Comparison of ENCODE assay signal across 8 cellular contexts in the genomic region with DNA sequence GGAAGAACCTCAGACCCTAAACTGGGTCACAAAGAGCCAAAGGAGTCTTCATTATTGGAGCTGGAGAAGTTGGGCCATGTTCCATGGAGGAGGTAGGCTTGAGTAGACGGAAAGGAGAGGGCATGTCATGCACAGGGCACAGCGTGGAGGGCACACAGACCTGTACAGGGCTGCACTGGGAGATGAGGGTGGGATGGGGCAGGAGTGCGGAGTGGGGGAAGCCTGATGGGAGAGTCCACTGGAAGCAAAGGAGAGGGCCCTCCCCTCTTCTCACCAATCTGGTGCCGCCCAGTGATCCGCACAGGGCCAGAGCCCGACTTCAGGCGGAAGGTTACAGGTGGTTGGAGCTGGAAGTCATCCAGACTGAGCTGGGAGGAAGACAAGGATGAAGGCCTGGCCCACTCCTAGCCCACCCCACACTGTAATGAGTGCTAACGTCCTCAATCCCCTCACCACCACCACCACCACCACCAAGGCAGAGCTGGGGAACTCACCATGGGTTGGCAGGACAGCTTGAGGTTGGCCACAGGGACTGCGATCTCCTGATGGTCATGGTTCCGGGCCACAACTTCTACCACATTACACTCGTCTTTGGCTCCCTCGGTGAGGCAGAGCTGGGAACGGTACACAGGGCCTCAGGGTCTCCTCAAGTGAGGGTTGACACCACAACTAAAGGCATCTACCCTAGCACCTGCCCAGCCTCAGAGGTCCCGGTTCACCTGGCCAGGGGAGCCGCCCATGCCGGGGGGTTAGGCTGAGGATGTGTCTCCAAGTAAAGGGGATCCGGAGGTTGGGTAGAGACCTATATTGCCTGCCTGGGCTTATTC. TPM values are rescaled to one million over a fixed set of nuclear protein-coding genes. Genes with fewer than 3 reads are reported as not detected.
DNase-seq lines count a peak whose midpoint lies in the region; ATAC-seq and TF ChIP-seq lines count a peak whose summit lies in the region.

No MANE protein-coding gene starts in this region.

- CTCF ChIA-PET in GM10248 (lab: Yijun Ruan, JAX): interaction anchor here (0.6 to 10.7 kb wide), 29 partner anchors 8 to 600 kb away, joined by 3 to 331 read pairs (median 7); a partner anchor contains a TSS

- no peak for ATAC-seq in psoas muscle
- ATAC-seq in GM18519 (IDR thresholded peaks at IDR 0.05; ENCODE audit: low FRiP score, unreplicated experiment): no peak

- H3K4me1 ChIP-seq in SJCRH30 (peaks cover 36% of the 10 kb centered on the region), esophagus squamous epithelium (peaks cover 36 to 67% (median 51%) of the 10 kb centered on the region in 3 donors), psoas muscle (peaks cover 39% of the 10 kb centered on the region)

- TF ChIP-seq POLR2A in esophagus squamous epithelium (IDR thresholded peaks at IDR 0.05): no peak

- 34 to 41% methylated on average over 9 of the region's 17 CpGs for WGBS in esophagus squamous epithelium, 2 donors
- 49 to 53% (median 53%) methylated on average over 13 to 17 of the region's 17 CpGs for WGBS in psoas muscle, 3 donors

- POLR2A ChIA-PET in GM10248 (lab: Yijun Ruan, JAX): interaction anchor here (0.7 kb wide), 1 partner anchor 12 kb away, joined by 3 read pairs; no protein-coding TSS in a partner anchor

- no peak for TF ChIP-seq CTCF in GM10248 (IDR thresholded peaks at IDR 0.05; ENCODE audit: control extremely low read depth, extremely low read depth, low read depth, missing control alignments)
- no peak for TF ChIP-seq CTCF in esophagus squamous epithelium (IDR thresholded peaks at IDR 0.05)
- TF ChIP-seq CTCF in psoas muscle (IDR thresholded peaks at IDR 0.05): no peak

- H3K36me3 ChIP-seq in SJCRH30 (peaks cover 32% of the 10 kb centered on the region), esophagus squamous epithelium (peaks cover 0 to 34% (median 12%) of the 10 kb centered on the region in 3 donors), psoas muscle (ENCODE audit: insufficient read depth in 1 of 2, low read depth in 1 of 2) (peaks cover 8 to 35% of the 10 kb centered on the region in 2 donors)

- H3K9me3 ChIP-seq in SJCRH30 (replicated peaks) (no peaks in the 10 kb centered on the region), esophagus squamous epithelium (no peaks in the 10 kb centered on the region), psoas muscle (no peaks in the 10 kb centered on the region)

- DNase-seq in GM10248 (ENCODE audit: extremely low spot score) (peak; percentile 32), SJCRH30 (peak in 1 of 2 experiments; percentile 17), esophagus squamous epithelium (lab: John Stamatoyannopoulos, UW) (no peak), psoas muscle (no peak), NCI-H1048 (lab: John Stamatoyannopoulos, UW) (no peak), NCI-H2171 (lab: John Stamatoyannopoulos, UW) (no peak)
- no peak for DNase-seq in stimulated activated CD4-positive, alpha-beta T cell treated with anti-CD3 and anti-CD28 coated beads, Interleukin-4, amount 100 ng/mL, for 4 hours

- H3K4me3 ChIP-seq in SJCRH30: peak overlapping the region; percentile 74
- H3K4me3 ChIP-seq in esophagus squamous epithelium: peak overlapping the region; percentile 57 to 77 (median 76)
- peak overlapping the region; percentile 86 for H3K4me3 ChIP-seq in psoas muscle

- intact Hi-C loops in esophagus squamous epithelium (cut with DNase I) (no loop called here), psoas muscle (cut with DNase I) (loop anchor here (1.0 to 2.0 kb wide), 2 partner anchors 179 to 180 kb away; no protein-coding TSS in a partner anchor)

- H3K27me3 ChIP-seq in SJCRH30: no peaks in the 10 kb centered on the region
- H3K27me3 ChIP-seq in esophagus squamous epithelium: peaks cover 0 to 26% (median 1%) of the 10 kb centered on the region in 4 donors
- peaks cover 0 to 26% (median 4%) of the 10 kb centered on the region in 3 donors for H3K27me3 ChIP-seq in psoas muscle (ENCODE audit: insufficient read depth in 3 of 3, low read length in 2 of 3)

- H3K27ac ChIP-seq in SJCRH30 (peak overlapping the region; percentile 68), esophagus squamous epithelium (peak overlapping the region in 2 of 4 donors; percentile 71 to 74), psoas muscle (no peak overlapping the region)

RNA-seq across cellular contexts. Expression of a gene that starts 1.0 kb away (rescaled TPM):
- total RNA-seq in SJCRH30 (2014; rRNA removed; shearing (Covaris generic)): 238 and 287 TPM in 2 replicates
- total RNA-seq in esophagus squamous epithelium (10 to 100 TPM; 36.7 to 91.3 (median 52.2) TPM), psoas muscle (10 to 100 TPM; 12.3 to 18.5 (median 14.7) TPM)
- polyA plus RNA-seq in psoas muscle: 10 to 100 TPM; 19.3 to 52.6 (median 24.3) TPM

RNA-seq across cellular contexts. Expression of a gene that starts 6.3 kb away (rescaled TPM):
- total RNA-seq in SJCRH30 (2014; rRNA removed; shearing (Covaris generic)): 115 and 123 TPM in 2 replicates
- total RNA-seq in esophagus squamous epithelium (not detected), psoas muscle (not detected)
- not detected for polyA plus RNA-seq in psoas muscle

RNA-seq across cellular contexts. Expression of a gene that starts 36.0 kb away (rescaled TPM):
- total RNA-seq in SJCRH30 (2014; rRNA removed; shearing (Covaris generic)): 110 and 132 TPM in 2 replicates
- 100 to 1,000 TPM in 1 of 4 donors, 10 to 100 TPM in 3; 44.2 to 121 (median 60.7) TPM for total RNA-seq in esophagus squamous epithelium
- 10 to 100 TPM; 52.6 to 59.8 (median 57.3) TPM for total RNA-seq in psoas muscle
- polyA plus RNA-seq in psoas muscle: 10 to 100 TPM; 12.0 to 58.3 (median 24.7) TPM

Comparison
In these comparisons a context has a peak if more than half of its experiments do, and no peak if none do; other contexts are left out.
1. RNA of a gene that starts 6.3 kb away (total RNA-seq): 115 to 123 TPM in SJCRH30; not detected in esophagus squamous epithelium and not detected in psoas muscle; every median in the first group is over 100 times any median in the second.
2. Peak in every context shown above with its lines, with median percentiles within 50 percentile points of each other: H3K4me3 ChIP-seq.